Comparison of ENCODE assay signal across 20 cellular contexts in the genomic region with DNA sequence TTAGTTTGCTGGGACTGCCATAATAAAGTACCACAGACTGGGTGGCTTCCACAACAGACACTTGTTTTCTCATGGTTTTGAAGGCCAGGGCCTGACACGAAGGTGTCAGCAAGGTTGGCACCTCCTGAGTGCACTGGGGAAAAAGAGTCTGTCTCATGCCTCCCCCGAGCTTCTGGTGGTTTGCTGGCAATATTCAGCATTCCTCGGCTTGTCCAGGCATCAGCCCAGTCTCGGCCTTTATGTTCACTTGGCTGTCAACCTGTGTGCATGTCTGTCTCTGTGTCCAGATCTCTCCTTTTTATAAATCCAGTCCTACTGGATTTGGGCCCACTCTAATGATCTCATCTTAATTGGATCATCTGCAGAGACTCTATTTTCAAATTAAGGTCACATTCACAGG.
A peak's percentile ranks its signal among the peaks of the same experiment; 100 is the strongest.
DNase-seq lines count a peak whose midpoint lies in the region; ATAC-seq and TF ChIP-seq lines count a peak whose summit lies in the region.
"Had no signal": no experiment of that assay in that cellular context is flagged by ENCODE, and none has a peak within 500 bp of the region (broad histone marks: within the 10 kb centered on the region; RNA-seq: fewer than 3 reads in every experiment).

No MANE protein-coding gene starts in this region.

- H3K4me1 ChIP-seq in mammary epithelial cell (ENCODE audit: insufficient read depth, low read length) (peaks cover 9% of the 10 kb centered on the region), osteoblast (ENCODE audit: insufficient read depth, low read length) (no peaks in the 10 kb centered on the region)

- CTCF ChIA-PET in mammary epithelial cell (lab: Charles Lee; ENCODE audit: low non-redundant PET) = no interaction called here
- CTCF ChIA-PET in MCF 10A (lab: Yijun Ruan, JAX) = interaction anchor here (0.6 kb wide), 1 partner anchor 106 kb away, joined by 3 read pairs; no protein-coding TSS in a partner anchor

- no peaks in the 10 kb centered on the region for H3K27me3 ChIP-seq in mammary epithelial cell (ENCODE audit: insufficient read depth, low read length)
- no peaks in the 10 kb centered on the region for H3K27me3 ChIP-seq in osteoblast (ENCODE audit: insufficient read depth, low read length)

- no peak for ATAC-seq in central memory CD8-positive, alpha-beta T cell (replicated peaks; ENCODE audit: extremely low read depth, poor library complexity, severe bottlenecking)
- ATAC-seq in HG03095 (IDR thresholded peaks at IDR 0.05; ENCODE audit: unreplicated experiment) = no peak
- ATAC-seq: GM12878 had no signal

- dilution Hi-C loops in mammary epithelial cell (cut with HindIII; ENCODE audit: low sequenced_read_pairs) = no loop called here

- H3K27ac Mint-ChIP-seq in MCF 10A (ENCODE audit: low read depth, unreplicated experiment) = no peak overlapping the region
- peak overlapping the region; percentile 44 for H3K27ac Mint-ChIP-seq in central memory CD8-positive, alpha-beta T cell (ENCODE audit: low read depth)
- H3K27ac Mint-ChIP-seq: H9 had no signal

- POLR2A ChIA-PET in MCF 10A (lab: Yijun Ruan, JAX) = no interaction called here

- H3K9ac ChIP-seq in mammary epithelial cell (ENCODE audit: insufficient read depth, low read length) = no peak overlapping the region

- no peak overlapping the region for H3K4me3 Mint-ChIP-seq in MCF 10A (ENCODE audit: unreplicated experiment)
- H3K4me3 Mint-ChIP-seq in central memory CD8-positive, alpha-beta T cell = no peak overlapping the region
- H3K4me3 Mint-ChIP-seq: H9 had no signal

- no peaks in the 10 kb centered on the region for H3K9me3 Mint-ChIP-seq in MCF 10A (ENCODE audit: unreplicated experiment)
- no peaks in the 10 kb centered on the region for H3K9me3 Mint-ChIP-seq in central memory CD8-positive, alpha-beta T cell
- H3K9me3 Mint-ChIP-seq: H9 had no signal

- H4K20me1 ChIP-seq in mammary epithelial cell (ENCODE audit: insufficient read depth, low read length) (no peaks in the 10 kb centered on the region), osteoblast (ENCODE audit: insufficient read depth, low read length) (no peaks in the 10 kb centered on the region)

- peak; percentile 80 for DNase-seq in mammary epithelial cell
- DNase-seq in MCF 10A (ENCODE audit: unreplicated experiment) = no peak
- no peak for DNase-seq in central memory CD8-positive, alpha-beta T cell (ENCODE audit: low spot score in 2 of 2)
- peak; percentile 13 for DNase-seq in osteoblast (ENCODE audit: insufficient read length, low spot score, missing footprints)
- no peak for DNase-seq in SKM-1 (lab: John Stamatoyannopoulos, UW; ENCODE audit: unreplicated experiment)
- no peak for DNase-seq in NCI-H187 (lab: John Stamatoyannopoulos, UW)
- no peak for DNase-seq in stimulated activated CD4-positive, alpha-beta T cell treated with anti-CD3 and anti-CD28 coated beads, Interleukin-4, amount 100 ng/mL, for 4 hours
- DNase-seq: 8988T, DND-41, GDM1, H9, MV-4-11, NCI-H1417 treated with DMSO at 0.1 percent for 48 hours, NCI-H2029, NCI-H2171, NCI-H446, PC-9 had no signal

- H3K4me2 ChIP-seq in mammary epithelial cell (ENCODE audit: insufficient read depth, low read depth, low read length) (peak overlapping the region; percentile 69), osteoblast (ENCODE audit: insufficient read depth, low read length) (no peak overlapping the region)
- H3K4me2 ChIP-seq: PC-9 had no signal

- peak overlapping the region; percentile 96 for H2AFZ ChIP-seq in mammary epithelial cell (ENCODE audit: low read depth, low read length)
- no peak overlapping the region for H2AFZ ChIP-seq in osteoblast (ENCODE audit: low read length)
- H2AFZ ChIP-seq: PC-9 had no signal

- peak overlapping the region; percentile 32 for H3K27ac ChIP-seq in mammary epithelial cell (ENCODE audit: insufficient read depth, low read depth, low read length)
- no peak overlapping the region for H3K27ac ChIP-seq in osteoblast (ENCODE audit: low read depth, low read length)
- H3K27ac ChIP-seq: HL-60, PC-9 had no signal

- 11% methylated on average over 3 of the region's 4 CpGs for WGBS in mammary epithelial cell (ENCODE audit: low coverage, missing lambda C conversion rate)

- H3K4me3 ChIP-seq in mammary epithelial cell (replicated peaks in 1 of 3; ENCODE audit: insufficient read depth in 1 of 3, low read depth in 2 of 3, low read length in 3 of 3) (no peak overlapping the region), osteoblast (ENCODE audit: insufficient read depth, low read length) (no peak overlapping the region)
- H3K4me3 ChIP-seq: GM12878, PC-9 had no signal

- no peaks in the 10 kb centered on the region for H3K36me3 Mint-ChIP-seq in MCF 10A (ENCODE audit: insufficient read depth, unreplicated experiment)
- peaks cover 19% of the 10 kb centered on the region for H3K36me3 Mint-ChIP-seq in central memory CD8-positive, alpha-beta T cell (ENCODE audit: insufficient read depth)

- no TSS peak for BruUV-seq in mammary epithelial cell (replicated peaks; lab: Mats Ljungman, UMichigan)
- no TSS peak for BruUV-seq in MCF 10A (replicated peaks; lab: Mats Ljungman, UMichigan)

- intact Hi-C loops in mammary epithelial cell (cut with micrococcal nuclease) (no loop called here), MCF 10A (cut with micrococcal nuclease) (no loop called here)

- H3K36me3 ChIP-seq in mammary epithelial cell (ENCODE audit: insufficient read depth, low read length) (no peaks in the 10 kb centered on the region), osteoblast (ENCODE audit: insufficient read depth, low read length) (peaks cover 36% of the 10 kb centered on the region)

- H3K9me3 ChIP-seq in mammary epithelial cell (replicated peaks; ENCODE audit: insufficient read depth, low read length) (no peaks in the 10 kb centered on the region), osteoblast (ENCODE audit: low read depth, low read length) (no peaks in the 10 kb centered on the region)

- in situ Hi-C loops in mammary epithelial cell (cut with MboI; ENCODE audit: low sequenced_read_pairs in 2 of 2) = no loop called here

- no peak for TF ChIP-seq CTCF in mammary epithelial cell (conservative IDR thresholded peaks at IDR 0.05 in 1 of 2, IDR thresholded peaks at IDR 0.05 in 1 of 2; ENCODE audit: extremely low read depth in 1 of 2, insufficient read depth in 1 of 2, low read depth in 1 of 2, low read length in 2 of 2)
- TF ChIP-seq CTCF in MCF 10A (IDR thresholded peaks at IDR 0.05; ENCODE audit: unreplicated experiment) = no peak
- no peak for TF ChIP-seq CTCF in osteoblast (IDR thresholded peaks at IDR 0.05; ENCODE audit: extremely low read depth, low read depth, low read length)

- H3K4me1 Mint-ChIP-seq in MCF 10A (ENCODE audit: insufficient read depth, unreplicated experiment) = peaks cover 4% of the 10 kb centered on the region
- peaks cover 12% of the 10 kb centered on the region for H3K4me1 Mint-ChIP-seq in central memory CD8-positive, alpha-beta T cell
- H3K4me1 Mint-ChIP-seq: H9 had no signal

- no peaks in the 10 kb centered on the region for H3K79me2 ChIP-seq in mammary epithelial cell (ENCODE audit: insufficient read depth, low read length)
- no peaks in the 10 kb centered on the region for H3K79me2 ChIP-seq in osteoblast (ENCODE audit: insufficient read depth, low read length)

- no peaks in the 10 kb centered on the region for H3K27me3 Mint-ChIP-seq in MCF 10A (ENCODE audit: insufficient read depth, unreplicated experiment)
- H3K27me3 Mint-ChIP-seq in central memory CD8-positive, alpha-beta T cell = no peaks in the 10 kb centered on the region

Comparison
In these comparisons a context has a peak if more than half of its experiments do, and no peak if none do; other contexts are left out.
1. DNase-seq: peak in mammary epithelial cell (single experiment) and osteoblast (single experiment); none in MCF 10A (single experiment), central memory CD8-positive, alpha-beta T cell (0 of 2), SKM-1 (single experiment), NCI-H187 (0 of 2) and stimulated activated CD4-positive, alpha-beta T cell treated with anti-CD3 and anti-CD28 coated beads, Interleukin-4, amount 100 ng/mL, for 4 hours (0 of 2).